ENCODE assay signal across 12 cellular contexts in genomic region chr3:58952128-58952917, GRCh38.
DNase-seq lines count a peak whose midpoint lies in the region; ATAC-seq, FAIRE-seq and TF ChIP-seq lines count a peak whose summit lies in the region.
"Had no signal": no experiment of that assay in that cellular context is flagged by ENCODE, and none has a peak within 500 bp of the region (broad histone marks: within the 10 kb centered on the region; RNA-seq: fewer than 3 reads in every experiment).

No MANE protein-coding gene starts in this region.

- H3K14ac ChIP-seq in neuronal stem cell (ENCODE audit: low read length), result no peak overlapping the region

- no peak overlapping the region for H2BK120ac ChIP-seq in neuronal stem cell (ENCODE audit: low read depth, low read length)

- H3K4me3 ChIP-seq in HEK293 (ENCODE audit: low read depth, low read length), result no peak overlapping the region
- H3K4me3 ChIP-seq in neuronal stem cell (ENCODE audit: low read length in 2 of 2), result no peak overlapping the region
- no peak overlapping the region for H3K4me3 ChIP-seq in small intestine (ENCODE audit: low read depth in 1 of 2, low read length in 2 of 2)
- H3K4me3 ChIP-seq: tibial artery had no signal

- H2BK12ac ChIP-seq in neuronal stem cell (ENCODE audit: low read length), result no peak overlapping the region

- no peak overlapping the region for H2BK5ac ChIP-seq in neuronal stem cell (ENCODE audit: low read length)

- H2AK5ac ChIP-seq in neuronal stem cell (ENCODE audit: low read depth, low read length), result no peak overlapping the region

- no peaks in the 10 kb centered on the region for H3K4me1 ChIP-seq in HEK293 (ENCODE audit: control insufficient read depth, insufficient read depth, low read length)
- H3K4me1 ChIP-seq in neuronal stem cell (ENCODE audit: control insufficient read depth in 2 of 2, insufficient read depth in 1 of 2, low read depth in 1 of 2, low read length in 2 of 2), result peaks cover 4 to 6% of the 10 kb centered on the region in 2 donors
- no peaks in the 10 kb centered on the region for H3K4me1 ChIP-seq in small intestine (ENCODE audit: control insufficient read depth in 2 of 2, insufficient read depth in 1 of 2, low read depth in 1 of 2, low read length in 1 of 2)
- H3K4me1 ChIP-seq: tibial artery had no signal

- POLR2A ChIA-PET in HEK293 (lab: Yijun Ruan, JAX), result no interaction called here

- CTCF ChIA-PET in HEK293 (lab: Yijun Ruan, JAX), result interaction anchor here (0.7 kb wide), 1 partner anchor 1558 kb away, joined by 4 read pairs; no protein-coding TSS in a partner anchor

- H2AFZ ChIP-seq in neuronal stem cell (ENCODE audit: low read length), result no peak overlapping the region

- H3K9ac ChIP-seq in neuronal stem cell (ENCODE audit: low read depth, low read length, poor library complexity), result no peak overlapping the region

- H3K27me3 ChIP-seq in neuronal stem cell (ENCODE audit: control insufficient read depth in 3 of 3, insufficient read depth in 3 of 3, low read depth in 1 of 3, low read length in 3 of 3) (no peaks in the 10 kb centered on the region), small intestine (ENCODE audit: control insufficient read depth in 2 of 2, insufficient read depth in 2 of 2, low read length in 2 of 2) (no peaks in the 10 kb centered on the region)
- H3K27me3 ChIP-seq: tibial artery had no signal

- H4K8ac ChIP-seq in neuronal stem cell (ENCODE audit: low read depth, low read length), result no peak overlapping the region

- FAIRE-seq in small intestine (lab: Jason Lieb, UNC), result no peak

- DNase-seq in kidney tubule cell (ENCODE audit: low spot score) (peak; percentile 98), neuronal stem cell (ENCODE audit: low spot score) (no peak), small intestine (no peak), DMS53 treated with DMSO at 0.1 percent for 48 hours (lab: John Stamatoyannopoulos, UW; ENCODE audit: unreplicated experiment) (no peak)
- DNase-seq: activated T-cell treated with anti-CD3 and anti-CD28 coated beads, Interleukin-2, amount 50 U/mL, for 48 hours; AML-193; right cardiac atrium; tibial artery had no signal

- no CpG with 5 or more reads among the region's 4 CpGs for WGBS in neuronal stem cell (ENCODE audit: extremely low coverage in 2 of 2, insufficient read length in 2 of 2, insufficient replicate concordance in 1 of 2), 2 donors
- WGBS in small intestine, 3 donors, result 69 to 80% (median 76%) methylated on average over 4 of the region's 4 CpGs

- no peaks in the 10 kb centered on the region for H3K79me1 ChIP-seq in neuronal stem cell (ENCODE audit: low read depth, low read length)

- H3K27ac ChIP-seq in HEK293 (ENCODE audit: extremely low read depth, low read depth, low read length), result no peak overlapping the region
- H3K27ac ChIP-seq in neuronal stem cell (replicated peaks; ENCODE audit: low read length), result no peak overlapping the region
- no peak overlapping the region for H3K27ac ChIP-seq in small intestine (ENCODE audit: low read depth in 1 of 2, low read length in 1 of 2)
- H3K27ac ChIP-seq: tibial artery had no signal

- H3K18ac ChIP-seq in neuronal stem cell (ENCODE audit: low read length), result no peak overlapping the region

- H2BK15ac ChIP-seq in neuronal stem cell (ENCODE audit: low read length), result no peak overlapping the region

- no peaks in the 10 kb centered on the region for H3K9me3 ChIP-seq in HEK293 (ENCODE audit: control insufficient read depth, insufficient read depth, low read depth, low read length)
- H3K9me3 ChIP-seq in neuronal stem cell (replicated peaks in 1 of 2; ENCODE audit: control insufficient read depth in 2 of 2, insufficient read depth in 1 of 2, low read depth in 1 of 2, low read length in 2 of 2), result no peaks in the 10 kb centered on the region
- H3K9me3 ChIP-seq in small intestine (ENCODE audit: control insufficient read depth, low read depth), result no peaks in the 10 kb centered on the region
- H3K9me3 ChIP-seq: tibial artery had no signal

- no peaks in the 10 kb centered on the region for H3K36me3 ChIP-seq in HEK293 (ENCODE audit: control insufficient read depth in 2 of 2, insufficient read depth in 1 of 2, low read length in 2 of 2)
- no peaks in the 10 kb centered on the region for H3K36me3 ChIP-seq in neuronal stem cell (replicated peaks in 1 of 2; ENCODE audit: control insufficient read depth in 2 of 2, insufficient read depth in 2 of 2, low read length in 2 of 2)
- H3K36me3 ChIP-seq in small intestine (ENCODE audit: control insufficient read depth in 2 of 2, insufficient read depth in 2 of 2, low read length in 2 of 2), result no peaks in the 10 kb centered on the region
- H3K36me3 ChIP-seq: tibial artery had no signal

- no peak overlapping the region for H3K4me2 ChIP-seq in neuronal stem cell (ENCODE audit: insufficient read depth, low read length, poor library complexity, severe bottlenecking)

- H3K4ac ChIP-seq in neuronal stem cell (ENCODE audit: low read length), result no peak overlapping the region

- H4K91ac ChIP-seq in neuronal stem cell (ENCODE audit: low read depth, low read length, poor library complexity), result no peak overlapping the region

- ATAC-seq in GM18502 (IDR thresholded peaks at IDR 0.05; ENCODE audit: poor library complexity, unreplicated experiment) (peak; percentile 61), HG03521 (IDR thresholded peaks at IDR 0.05; ENCODE audit: unreplicated experiment) (peak; percentile 46), GM21528 (IDR thresholded peaks at IDR 0.05; ENCODE audit: low FRiP score, unreplicated experiment) (no peak)

- no peak overlapping the region for H3K23ac ChIP-seq in neuronal stem cell (ENCODE audit: low read depth, low read length, poor library complexity)

- no peak for TF ChIP-seq CTCF in HEK293 (tag by site-specific recombination; IDR thresholded peaks at IDR 0.05)

TF ChIP-seq in HEK293, 187 proteins besides CTCF, POLR2A, EP300 and RAD21:
- TF ChIP-seq YY2 (tag by site-specific recombination; IDR thresholded peaks at IDR 0.05) (no peak), ZNF121 (tag by site-specific recombination; IDR thresholded peaks at IDR 0.05) (no peak), ZNF518A (tag by site-specific recombination; conservative IDR thresholded peaks at IDR 0.05; ENCODE audit: low read depth) (no peak), ZNF449 (tag by site-specific recombination; IDR thresholded peaks at IDR 0.05) (peak; percentile 62; the same call in 1 of the 2 replicates)
